In the genomic region with DNA sequence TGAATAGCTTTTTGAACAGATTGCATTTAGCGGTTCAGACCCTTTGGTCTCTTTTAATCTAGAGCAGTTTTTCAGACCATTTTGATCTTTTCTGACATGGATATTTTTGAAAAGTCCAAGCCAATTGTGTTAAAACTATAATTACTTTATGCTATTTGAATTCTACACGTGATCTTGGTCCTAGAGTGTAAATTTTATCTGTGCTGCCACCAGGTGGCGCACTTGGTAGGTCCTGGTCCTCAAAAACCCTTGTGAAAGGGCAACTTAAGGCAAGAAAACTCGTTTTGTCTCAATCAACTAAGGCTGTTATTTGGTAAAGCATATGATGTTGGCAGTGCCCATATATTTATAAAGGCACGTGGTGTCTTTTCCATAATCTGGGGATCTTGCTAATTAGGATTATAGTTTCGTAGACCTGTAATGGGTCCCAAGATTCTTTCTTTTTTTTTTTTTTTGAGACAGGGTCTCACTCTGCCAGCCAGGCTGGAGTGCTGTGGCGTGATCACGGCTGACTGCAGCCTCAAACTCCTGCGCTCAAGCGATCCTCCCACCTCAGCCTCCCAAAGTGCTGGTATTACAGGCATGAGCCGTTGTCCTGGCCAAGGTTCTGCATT, we compare ENCODE assay signal across 8 cellular contexts. TPM values are rescaled to one million over a fixed set of nuclear protein-coding genes. Genes with fewer than 3 reads are reported as not detected.
DNase-seq lines count a peak whose midpoint lies in the region; ATAC-seq and TF ChIP-seq lines count a peak whose summit lies in the region.

No MANE protein-coding gene starts in this region.

- no peaks in the 10 kb centered on the region for H3K27me3 Mint-ChIP-seq in Caco-2 (ENCODE audit: insufficient read depth, unreplicated experiment)
- H3K27me3 Mint-ChIP-seq in activated T-cell treated with anti-CD3 and anti-CD28 coated beads, Interleukin-2, amount 50 U/mL, for 72 hours (ENCODE audit: low read depth), result no peaks in the 10 kb centered on the region

- H3K36me3 Mint-ChIP-seq in Caco-2 (ENCODE audit: insufficient read depth, unreplicated experiment), result peaks cover 11% of the 10 kb centered on the region
- no peaks in the 10 kb centered on the region for H3K36me3 Mint-ChIP-seq in activated T-cell treated with anti-CD3 and anti-CD28 coated beads, Interleukin-2, amount 50 U/mL, for 72 hours (ENCODE audit: insufficient read depth in 2 of 2)

- TF ChIP-seq POLR2A in transverse colon (IDR thresholded peaks at IDR 0.05), result no peak

- H3K4me1 ChIP-seq in Caco-2 (peaks cover 38% of the 10 kb centered on the region), Panc1 (ENCODE audit: control insufficient read depth, insufficient read depth, low read length) (no peaks in the 10 kb centered on the region), parathyroid adenoma (no peaks in the 10 kb centered on the region), transverse colon (no peaks in the 10 kb centered on the region)

- no peaks in the 10 kb centered on the region for H3K79me2 ChIP-seq in parathyroid adenoma

- 0 out of 2 replicates have a peak, but pooled peaks have one; percentile 62 for ATAC-seq in Panc1
- ATAC-seq in activated T-cell treated with anti-CD3 and anti-CD28 coated beads, Interleukin-2, amount 50 U/mL, for 72 hours (replicated peaks in 1 of 2), result peak in 1 of 2 donors; percentile 43
- no peak for ATAC-seq in HG03039 (IDR thresholded peaks at IDR 0.05; ENCODE audit: unreplicated experiment)

- H3K27ac ChIP-seq in Panc1 (ENCODE audit: low read length) (no peak overlapping the region), parathyroid adenoma (no peak overlapping the region), transverse colon (no peak overlapping the region)

- 19 to 43% methylated on average over 6 to 11 of the region's 11 CpGs for WGBS in transverse colon (ENCODE audit: low coverage in 1 of 2), 2 donors

- CTCF ChIA-PET in Caco-2 (lab: Charles Lee) (interaction anchor here (0.7 to 1.5 kb wide), 2 partner anchors 113 to 360 kb away, joined by 5 to 19 read pairs; no protein-coding TSS in a partner anchor), Panc1 (lab: Charles Lee) (interaction anchor here (0.5 to 1.2 kb wide), 2 partner anchors 109 to 113 kb away, joined by 3 to 10 read pairs; no protein-coding TSS in a partner anchor)

- no peak overlapping the region for H3K4me3 Mint-ChIP-seq in Caco-2 (ENCODE audit: unreplicated experiment)
- no peak overlapping the region for H3K4me3 Mint-ChIP-seq in activated T-cell treated with anti-CD3 and anti-CD28 coated beads, Interleukin-2, amount 50 U/mL, for 72 hours

- no peak overlapping the region for H2AFZ ChIP-seq in parathyroid adenoma

- no peak overlapping the region for H3K27ac Mint-ChIP-seq in Caco-2 (ENCODE audit: unreplicated experiment)
- H3K27ac Mint-ChIP-seq in activated T-cell treated with anti-CD3 and anti-CD28 coated beads, Interleukin-2, amount 50 U/mL, for 72 hours, result no peak overlapping the region

- no peak overlapping the region for H3K9ac ChIP-seq in parathyroid adenoma

- H3K9me3 ChIP-seq in Caco-2 (no peaks in the 10 kb centered on the region), Panc1 (ENCODE audit: control insufficient read depth, insufficient read depth, low read depth, low read length) (no peaks in the 10 kb centered on the region), parathyroid adenoma (ENCODE audit: control insufficient read depth, low read length) (no peaks in the 10 kb centered on the region), transverse colon (no peaks in the 10 kb centered on the region)

- H3K4me2 ChIP-seq in parathyroid adenoma (ENCODE audit: low read length), result no peak overlapping the region

- POLR2A ChIA-PET in Caco-2 (lab: Charles Lee) (no interaction called here), Panc1 (lab: Charles Lee) (no interaction called here)

- in situ Hi-C loops in Panc1 (cut with HindIII; ENCODE audit: low pct_unique_long_range_greater_than_20kb, low sequenced_read_pairs) (no loop called here), transverse colon (cut with MboI; ENCODE audit: low pct_ligation_motif_present in 1 of 4, low pct_unique_long_range_greater_than_20kb in 1 of 4, low sequenced_read_pairs in 3 of 4) (no loop called here)

- H3K4me1 Mint-ChIP-seq in Caco-2 (ENCODE audit: low read depth, unreplicated experiment), result peaks cover 22% of the 10 kb centered on the region
- peaks cover 9% of the 10 kb centered on the region for H3K4me1 Mint-ChIP-seq in activated T-cell treated with anti-CD3 and anti-CD28 coated beads, Interleukin-2, amount 50 U/mL, for 72 hours (ENCODE audit: low read depth)

- H3K9me3 Mint-ChIP-seq in Caco-2 (ENCODE audit: unreplicated experiment), result no peaks in the 10 kb centered on the region
- no peaks in the 10 kb centered on the region for H3K9me3 Mint-ChIP-seq in activated T-cell treated with anti-CD3 and anti-CD28 coated beads, Interleukin-2, amount 50 U/mL, for 72 hours

- BruUV-seq in Caco-2 (replicated peaks; lab: Mats Ljungman, UMichigan) (no TSS peak), Panc1 (replicated peaks; lab: Mats Ljungman, UMichigan) (no TSS peak)

- DNase-seq in Caco-2 (peak; percentile 72 to 77), HT-29 (ENCODE audit: low spot score) (peak; percentile 86), Panc1 (ENCODE audit: low read depth, low spot score) (no peak), foreskin melanocyte (peak; percentile 52), transverse colon (peak; percentile 65)
- DNase-seq in activated T-cell treated with anti-CD3 and anti-CD28 coated beads, Interleukin-2, amount 50 U/mL, for 72 hours, result peak; percentile 58 to 67

- TF ChIP-seq CTCF in Caco-2 (IDR thresholded peaks at IDR 0.05; ENCODE audit: insufficient read depth in 1 of 2, low read depth in 1 of 2, low read length in 1 of 2, severe bottlenecking in 1 of 2, unreplicated experiment in 1 of 2) (peak; percentile 80 to 89), Panc1 (IDR thresholded peaks at IDR 0.05) (peak; percentile 82), parathyroid adenoma (IDR thresholded peaks at IDR 0.05) (peak; percentile 94), transverse colon (IDR thresholded peaks at IDR 0.05) (peak; percentile 69 to 92 (median 81))

- TF ChIP-seq EP300 in transverse colon (IDR thresholded peaks at IDR 0.05; ENCODE audit: low read depth), result no peak

- H3K4me3 ChIP-seq in Caco-2 (ENCODE audit: low read depth, low read length) (no peak overlapping the region), Panc1 (ENCODE audit: low read depth in 2 of 2, low read length in 2 of 2) (no peak overlapping the region), parathyroid adenoma (ENCODE audit: low read depth, low read length) (no peak overlapping the region), transverse colon (no peak overlapping the region)

- H3K27me3 ChIP-seq in Caco-2 (replicated peaks; ENCODE audit: control insufficient read depth, insufficient read depth, low read length) (no peaks in the 10 kb centered on the region), Panc1 (ENCODE audit: control insufficient read depth, insufficient read depth, low read length) (no peaks in the 10 kb centered on the region), parathyroid adenoma (ENCODE audit: control insufficient read depth, insufficient read depth, low read length) (no peaks in the 10 kb centered on the region), transverse colon (no peaks in the 10 kb centered on the region)

- H3K36me3 ChIP-seq in Caco-2 (ENCODE audit: control insufficient read depth, insufficient read depth, low read length) (no peaks in the 10 kb centered on the region), Panc1 (ENCODE audit: control insufficient read depth, insufficient read depth, low read length) (no peaks in the 10 kb centered on the region), parathyroid adenoma (ENCODE audit: control insufficient read depth, insufficient read depth, low read length) (no peaks in the 10 kb centered on the region), transverse colon (no peaks in the 10 kb centered on the region)

- intact Hi-C loops in Caco-2 (cut with micrococcal nuclease; ENCODE audit: unreplicated experiment) (loop anchor here (1.0 to 5.0 kb wide), 3 partner anchors 37 to 190 kb away; a partner anchor contains a TSS), Panc1 (cut with micrococcal nuclease; ENCODE audit: unreplicated experiment) (no loop called here), transverse colon (cut with DNase I; ENCODE audit: low total_unique reads) (no loop called here)

RNA-seq across cellular contexts. Expression of a gene that starts 43.9 kb away (rescaled TPM):
- total RNA-seq in Caco-2 (2022) (19.3 and 20.2 TPM in 2 replicates), Panc1 (2021; ENCODE audit: unreplicated experiment) (20.1 TPM), transverse colon (100 to 1,000 TPM in 1 of 4 donors, 10 to 100 TPM in 3; 12.3 to 137 (median 30.3) TPM)
- 9.7 and 9.8 TPM in 2 replicates for total RNA-seq in HT-29 (2014; rRNA removed; shearing (Covaris generic))
- polyA plus RNA-seq in Panc1 (2012; ENCODE audit: insufficient read length), result 10.8 TPM
- total RNA-seq in activated T-cell treated with anti-CD3 and anti-CD28 coated beads, Interleukin-2, amount 50 U/mL, for 72 hours, result 10 to 100 TPM; 10.5 to 15.7 TPM
